ENCODE assay signal across 21 cellular contexts in the genomic region with DNA sequence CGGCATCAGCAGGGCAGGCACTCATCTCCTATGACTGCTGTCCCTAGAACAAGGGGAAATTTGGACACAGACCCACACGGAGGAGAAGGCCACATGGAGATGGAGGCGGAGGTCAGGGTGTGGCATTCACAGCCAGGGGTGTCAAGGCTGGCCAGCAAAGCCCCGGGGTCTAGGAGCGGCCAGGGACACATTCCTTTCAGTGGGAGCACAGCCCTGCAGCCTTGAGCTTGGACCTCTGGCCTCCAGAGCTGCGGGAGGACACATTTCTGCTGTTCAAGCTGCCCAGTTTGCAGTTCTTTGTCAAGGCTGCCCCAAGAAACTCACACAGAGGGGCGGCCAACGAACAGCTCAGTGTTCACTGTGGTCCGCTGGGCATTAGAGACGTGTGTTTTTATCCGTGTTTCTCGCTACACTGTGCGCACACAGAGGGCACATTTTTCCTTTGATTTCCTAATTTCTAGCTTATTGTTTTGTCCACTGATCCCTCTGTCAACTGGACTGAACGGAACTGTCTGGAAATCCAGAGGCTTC.
DNase-seq lines count a peak whose midpoint lies in the region; ATAC-seq, FAIRE-seq and TF ChIP-seq lines count a peak whose summit lies in the region.
"Had no signal": no experiment of that assay in that cellular context is flagged by ENCODE, and none has a peak within 500 bp of the region (broad histone marks: within the 10 kb centered on the region; RNA-seq: fewer than 3 reads in every experiment).

No MANE protein-coding gene starts in this region.

- H3K36me3 Mint-ChIP-seq in neural progenitor cell: peaks cover 11% of the 10 kb centered on the region

- no TSS peak for BruUV-seq in K562 (replicated peaks; lab: Mats Ljungman, UMichigan)

- CTCF ChIA-PET in K562 (lab: Yijun Ruan, JAX; ENCODE audit: low intra/inter-chr PET ratio): no interaction called here

- H3K4me3 Mint-ChIP-seq in neural progenitor cell: no peak overlapping the region
- H3K4me3 Mint-ChIP-seq: CD4-positive, alpha-beta T cell; IgD-negative memory B cell had no signal

- TF ChIP-seq EP300 in K562 (IDR thresholded peaks at IDR 0.05; ENCODE audit: low read length): no peak

- H3F3A ChIP-seq in neural progenitor cell (ENCODE audit: low read depth): no peaks in the 10 kb centered on the region

- DNase-seq in Right ventricle myocardium superior (peak; percentile 18), left ventricle myocardium inferior (no peak), K562 (ENCODE audit: extremely low read depth in 1 of 4, low spot score in 3 of 4) (no peak), neural progenitor cell (ENCODE audit: low spot score) (no peak), neuronal stem cell (ENCODE audit: low spot score) (no peak), GM12892 (ENCODE audit: insufficient read length) (no peak)
- DNase-seq in stimulated activated CD4-positive, alpha-beta T cell treated with anti-CD3 and anti-CD28 coated beads, Interleukin-12 subunit alpha, Interleukin-12 subunit beta, amount 100 ng/mL, for 4 hours: no peak
- DNase-seq: BE2C; CD4-positive, alpha-beta T cell; DMS 273 treated with DMSO at 0.1 percent for 48 hours; H7; Karpas-422; NCI-H1694; NCI-H2081; NCI-H2171 treated with DMSO at 0.1 percent for 48 hours; NCI-H446; NCI-H526; OCI-M1; SHP77 had no signal

- H2AK5ac ChIP-seq in neuronal stem cell (ENCODE audit: low read depth, low read length): no peak overlapping the region

- no peak overlapping the region for H2BK15ac ChIP-seq in neuronal stem cell (ENCODE audit: low read length)

- peaks cover 5% of the 10 kb centered on the region for H3K9me1 ChIP-seq in K562 (ENCODE audit: control insufficient read depth, insufficient read depth, low read length)

- no peak overlapping the region for H2BK120ac ChIP-seq in neuronal stem cell (ENCODE audit: low read depth, low read length)

- no peak overlapping the region for H3K4ac ChIP-seq in neuronal stem cell (ENCODE audit: low read length)

- POLR2A ChIA-PET in K562 (lab: Yijun Ruan, JAX): interaction anchor here (1.4 kb wide), 1 partner anchor 13 kb away, joined by 6 read pairs; no protein-coding TSS in a partner anchor

- H3K9ac ChIP-seq in K562 (ENCODE audit: insufficient read depth in 1 of 2, low read depth in 2 of 2, low read length in 2 of 2): no peak overlapping the region; a peak in 1 of 4 replicates
- no peak overlapping the region for H3K9ac ChIP-seq in neural progenitor cell
- no peak overlapping the region for H3K9ac ChIP-seq in neuronal stem cell (ENCODE audit: low read depth, low read length, poor library complexity)

- H2BK12ac ChIP-seq in neuronal stem cell (ENCODE audit: low read length): no peak overlapping the region

- H3K4me3 ChIP-seq in left ventricle myocardium inferior (no peak overlapping the region), K562 (no peak overlapping the region), neural progenitor cell (no peak overlapping the region), neuronal stem cell (ENCODE audit: low read length in 2 of 2) (no peak overlapping the region)
- H3K4me3 ChIP-seq: A549 had no signal

- H3K18ac ChIP-seq in neuronal stem cell (ENCODE audit: low read length): no peak overlapping the region

- no peak overlapping the region for H3K14ac ChIP-seq in neuronal stem cell (ENCODE audit: low read length)

- peaks cover 6% of the 10 kb centered on the region; the same call in 1 of the 2 replicates for H4K20me1 ChIP-seq in K562 (replicated peaks; ENCODE audit: control insufficient read depth, insufficient read depth, low read length)
- H4K20me1 ChIP-seq in neural progenitor cell (ENCODE audit: low read depth): no peaks in the 10 kb centered on the region

- H3K27me3 Mint-ChIP-seq in neural progenitor cell (ENCODE audit: insufficient read depth, low read depth): peaks cover 6% of the 10 kb centered on the region
- H3K27me3 Mint-ChIP-seq: CD4-positive, alpha-beta T cell had no signal

- H4K8ac ChIP-seq in neuronal stem cell (ENCODE audit: low read depth, low read length): no peak overlapping the region

- H3K4me1 Mint-ChIP-seq in neural progenitor cell: peaks cover 20% of the 10 kb centered on the region

- TF ChIP-seq POLR2A in K562 (conservative IDR thresholded peaks at IDR 0.05) (no peak), GM12892 (IDR thresholded peaks at IDR 0.05; ENCODE audit: low read depth, low read length) (no peak)

- H3K27ac ChIP-seq in left ventricle myocardium inferior (replicated peaks) (no peak overlapping the region), K562 (ENCODE audit: extremely low read depth, low read depth, low read length) (no peak overlapping the region), neural progenitor cell (no peak overlapping the region), neuronal stem cell (replicated peaks; ENCODE audit: low read length) (no peak overlapping the region)
- H3K27ac ChIP-seq: A549 had no signal

- H3K27me3 ChIP-seq in left ventricle myocardium inferior (ENCODE audit: low read depth) (no peaks in the 10 kb centered on the region), K562 (ENCODE audit: control insufficient read depth in 2 of 2, insufficient read depth in 2 of 2, low read length in 2 of 2) (peaks cover 57 to 77% of the 10 kb centered on the region in 2 experiments), neural progenitor cell (no peaks in the 10 kb centered on the region), neuronal stem cell (ENCODE audit: control insufficient read depth in 3 of 3, insufficient read depth in 3 of 3, low read depth in 1 of 3, low read length in 3 of 3) (no peaks in the 10 kb centered on the region)
- H3K27me3 ChIP-seq: BE2C had no signal

- H2AFZ ChIP-seq in K562 (ENCODE audit: low read depth, low read length) (no peak overlapping the region), neural progenitor cell (replicated peaks) (no peak overlapping the region), neuronal stem cell (ENCODE audit: low read length) (no peak overlapping the region)

- H3K9me3 Mint-ChIP-seq in neural progenitor cell: no peaks in the 10 kb centered on the region
- H3K9me3 Mint-ChIP-seq: CD4-positive, alpha-beta T cell; IgD-negative memory B cell had no signal

- ATAC-seq in Right ventricle myocardium superior (ENCODE audit: poor library complexity): no peak
- peak; percentile 21; the same call in 2 of the 3 replicates for ATAC-seq in K562
- ATAC-seq: A549 had no signal

- TF ChIP-seq CTCF in left ventricle myocardium inferior (IDR thresholded peaks at IDR 0.05; ENCODE audit: borderline replicate concordance) (no peak), K562 (IDR thresholded peaks at IDR 0.05 in 2 of 3, conservative IDR thresholded peaks at IDR 0.05 in 1 of 3; ENCODE audit: insufficient read depth in 2 of 3, low read depth in 1 of 3, low read length in 3 of 3) (no peak), neural progenitor cell (IDR thresholded peaks at IDR 0.05) (no peak)

- H3K79me2 ChIP-seq in K562 (ENCODE audit: control insufficient read depth, insufficient read depth, low read length) (no peaks in the 10 kb centered on the region), neural progenitor cell (ENCODE audit: low read depth) (no peaks in the 10 kb centered on the region)

- FAIRE-seq in K562 (lab: Jason Lieb, UNC): no peak
- no peak for FAIRE-seq in GM12892 (lab: Jason Lieb, UNC)
- FAIRE-seq: A549 had no signal

- H3K4me2 ChIP-seq in K562 (ENCODE audit: insufficient read depth, low read length): no peak overlapping the region
- no peak overlapping the region for H3K4me2 ChIP-seq in neural progenitor cell
- no peak overlapping the region for H3K4me2 ChIP-seq in neuronal stem cell (ENCODE audit: insufficient read depth, low read length, poor library complexity, severe bottlenecking)
- H3K4me2 ChIP-seq: A549 had no signal

- intact Hi-C loops in Right ventricle myocardium superior (cut with DNase I): no loop called here
- intact Hi-C loops in left ventricle myocardium inferior (cut with micrococcal nuclease): no loop called here
- intact Hi-C loops in K562 (cut with micrococcal nuclease): no loop called here

- H3K79me1 ChIP-seq in neuronal stem cell (ENCODE audit: low read depth, low read length): no peaks in the 10 kb centered on the region

- no peak overlapping the region for H4K91ac ChIP-seq in neuronal stem cell (ENCODE audit: low read depth, low read length, poor library complexity)

- in situ Hi-C loops in K562 (cut with MboI): no loop called here

- H3K4me1 ChIP-seq in left ventricle myocardium inferior: no peaks in the 10 kb centered on the region
- H3K4me1 ChIP-seq in K562 (replicated peaks in 1 of 2; ENCODE audit: control insufficient read depth in 2 of 2, insufficient read depth in 2 of 2, low read length in 2 of 2): peaks cover 0 to 4% of the 10 kb centered on the region in 2 experiments; a peak in 1 of 5 replicates
- no peaks in the 10 kb centered on the region for H3K4me1 ChIP-seq in neural progenitor cell
- H3K4me1 ChIP-seq in neuronal stem cell (ENCODE audit: control insufficient read depth in 2 of 2, insufficient read depth in 1 of 2, low read depth in 1 of 2, low read length in 2 of 2): no peaks in the 10 kb centered on the region
- H3K4me1 ChIP-seq: A549 had no signal

- no peak overlapping the region for H2BK5ac ChIP-seq in neuronal stem cell (ENCODE audit: low read length)

- no peak overlapping the region for H3K23ac ChIP-seq in neuronal stem cell (ENCODE audit: low read depth, low read length, poor library complexity)

- WGBS in K562 (ENCODE audit: insufficient coverage, low coverage, missing lambda C conversion rate): 1% methylated on average over 14 of the region's 14 CpGs
- WGBS in neuronal stem cell (ENCODE audit: extremely low coverage in 2 of 2, insufficient read length in 2 of 2, insufficient replicate concordance in 1 of 2), 2 donors: no CpG with 5 or more reads among the region's 14 CpGs

- TF ChIP-seq RAD21 in K562 (CRISPR knock-in tag; conservative IDR thresholded peaks at IDR 0.05 in 1 of 2, IDR thresholded peaks at IDR 0.05 in 1 of 2): no peak

- H3K36me3 ChIP-seq in left ventricle myocardium inferior (peaks cover 52% of the 10 kb centered on the region), K562 (ENCODE audit: control insufficient read depth, insufficient read depth, low read length) (no peaks in the 10 kb centered on the region), neural progenitor cell (no peaks in the 10 kb centered on the region), neuronal stem cell (replicated peaks in 1 of 2; ENCODE audit: control insufficient read depth in 2 of 2, insufficient read depth in 2 of 2, low read length in 2 of 2) (peaks cover 3 to 27% of the 10 kb centered on the region in 2 donors)
- H3K36me3 ChIP-seq: BE2C had no signal

- H3K27ac Mint-ChIP-seq in neural progenitor cell: peak overlapping the region; percentile 33
- H3K27ac Mint-ChIP-seq: CD4-positive, alpha-beta T cell had no signal

- H3K9me3 ChIP-seq in left ventricle myocardium inferior (replicated peaks) (no peaks in the 10 kb centered on the region), K562 (replicated peaks; ENCODE audit: control insufficient read depth, insufficient read depth, low read depth, low read length) (no peaks in the 10 kb centered on the region), neural progenitor cell (ENCODE audit: low read depth) (no peaks in the 10 kb centered on the region), neuronal stem cell (replicated peaks in 1 of 2; ENCODE audit: control insufficient read depth in 2 of 2, insufficient read depth in 1 of 2, low read depth in 1 of 2, low read length in 2 of 2) (no peaks in the 10 kb centered on the region)
- H3K9me3 ChIP-seq: A549, BE2C had no signal

TF ChIP-seq in K562, 482 proteins besides CTCF, POLR2A, EP300 and RAD21 (continues in another document):
- no peak for TF ChIP-seq THRAP3 (IDR thresholded peaks at IDR 0.05; ENCODE audit: borderline replicate concordance)
